8 cellular contexts compared by ENCODE assay signal in the genomic region with DNA sequence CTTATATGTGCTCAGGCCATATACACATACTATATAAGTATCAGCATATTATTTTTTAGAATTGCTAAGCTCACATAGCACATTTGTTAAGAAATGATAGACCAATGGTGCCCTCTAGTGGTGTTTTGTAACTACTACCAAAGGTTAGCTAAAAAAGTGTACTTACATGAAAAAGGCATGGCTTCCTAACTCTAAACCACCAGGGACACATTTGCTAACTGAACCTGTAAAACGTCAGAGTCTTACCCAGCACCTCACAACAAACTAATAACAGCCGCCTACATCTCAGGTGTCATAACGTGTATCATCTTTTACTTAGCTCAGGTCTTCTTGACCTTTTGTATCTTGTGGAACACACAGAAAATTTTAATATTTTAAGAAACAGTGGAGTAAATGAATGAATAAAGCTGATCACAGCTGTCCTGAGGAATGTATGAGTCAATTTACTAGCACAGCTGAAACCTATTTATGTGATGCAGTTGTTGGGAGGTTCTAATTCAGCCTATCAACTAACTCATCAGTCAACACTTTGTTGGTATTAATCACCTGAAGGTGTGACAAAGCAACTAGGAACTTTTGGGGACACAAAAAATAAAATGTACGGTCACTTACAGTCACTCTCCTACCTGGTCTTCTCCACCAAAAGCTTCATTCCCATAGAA.
DNase-seq lines count a peak whose midpoint lies in the region; ATAC-seq, FAIRE-seq and TF ChIP-seq lines count a peak whose summit lies in the region.

No MANE protein-coding gene starts in this region.

- DNase-seq in D721Med (ENCODE audit: insufficient read length, low spot score): peak; percentile 18
- peak; percentile 23 for DNase-seq in GM19239 (ENCODE audit: insufficient read length, low spot score)
- peak; percentile 68 for DNase-seq in NCI-H2107 (lab: John Stamatoyannopoulos, UW)
- peak; percentile 37 to 75 for DNase-seq in foreskin keratinocyte
- peak; percentile 79 for DNase-seq in renal cortical epithelial cell (ENCODE audit: low read depth)
- no peak for DNase-seq in stimulated activated CD4-positive, alpha-beta T cell treated with anti-CD3 and anti-CD28 coated beads, Interleukin-15, amount 100 ng/mL, for 24 hours

- H3K27me3 ChIP-seq in foreskin keratinocyte: no peaks in the 10 kb centered on the region

- no peak overlapping the region for H3K27ac ChIP-seq in foreskin keratinocyte

- TF ChIP-seq CTCF in D721Med (IDR thresholded peaks at IDR 0.05; ENCODE audit: insufficient read depth, missing control alignments) (peak; percentile 78), foreskin keratinocyte (conservative IDR thresholded peaks at IDR 0.05) (peak; percentile 85)

- FAIRE-seq in D721Med (lab: Jason Lieb, UNC) (peak; percentile 96), GM19239 (lab: Jason Lieb, UNC) (peak; percentile 88), TTC549 (lab: Jason Lieb, UNC) (peak; percentile 90)

- peak; percentile 95 for ATAC-seq in HG03159 (IDR thresholded peaks at IDR 0.05; ENCODE audit: unreplicated experiment)
- ATAC-seq in foreskin keratinocyte: peak; percentile 70

- H3K4me1 ChIP-seq in foreskin keratinocyte: peaks cover 13% of the 10 kb centered on the region
